ENCODE assay signal across 11 cellular contexts in genomic region chr2:174328309-174329156, GRCh38. TPM values are rescaled to one million over a fixed set of nuclear protein-coding genes. Genes with fewer than 3 reads are reported as not detected.
A peak's percentile ranks its signal among the peaks of the same experiment; 100 is the strongest.
DNase-seq lines count a peak whose midpoint lies in the region; ATAC-seq and TF ChIP-seq lines count a peak whose summit lies in the region.
"Had no signal": no experiment of that assay in that cellular context is flagged by ENCODE, and none has a peak within 500 bp of the region (broad histone marks: within the 10 kb centered on the region; RNA-seq: fewer than 3 reads in every experiment).

No MANE protein-coding gene starts in this region.

- H3K27me3 ChIP-seq in thymus (ENCODE audit: control insufficient read depth, insufficient read depth): peaks cover 67% of the 10 kb centered on the region
- H3K27me3 ChIP-seq: SJSA1 had no signal

- no peak overlapping the region for H3K27ac ChIP-seq in thymus (ENCODE audit: low read depth)
- H3K27ac ChIP-seq: SJSA1 had no signal

- H3K4me3 Mint-ChIP-seq in natural killer cell: peak overlapping the region; percentile 2
- no peak overlapping the region for H3K4me3 Mint-ChIP-seq in natural killer cell treated with Interleukin-12 subunit alpha and Interleukin-12 subunit beta and Interleukin-15 and Interleukin-18, amount 100 ng/mL, for 72 hours

- H3K4me1 Mint-ChIP-seq in natural killer cell: peaks cover 31 to 47% of the 10 kb centered on the region in 2 donors
- H3K4me1 Mint-ChIP-seq in natural killer cell treated with Interleukin-12 subunit alpha and Interleukin-12 subunit beta and Interleukin-15 and Interleukin-18, amount 100 ng/mL, for 72 hours (ENCODE audit: low read depth in 2 of 2): peaks cover 33 to 34% of the 10 kb centered on the region in 2 donors

- intact Hi-C loops in natural killer cell (cut with micrococcal nuclease): no loop called here

- TF ChIP-seq CTCF in natural killer cell (IDR thresholded peaks at IDR 0.05): no peak

- no peaks in the 10 kb centered on the region for H3K9me3 Mint-ChIP-seq in natural killer cell
- H3K9me3 Mint-ChIP-seq in natural killer cell treated with Interleukin-12 subunit alpha and Interleukin-12 subunit beta and Interleukin-15 and Interleukin-18, amount 100 ng/mL, for 72 hours: no peaks in the 10 kb centered on the region

- no peak overlapping the region for H3K27ac Mint-ChIP-seq in natural killer cell
- no peak overlapping the region for H3K27ac Mint-ChIP-seq in natural killer cell treated with Interleukin-12 subunit alpha and Interleukin-12 subunit beta and Interleukin-15 and Interleukin-18, amount 100 ng/mL, for 72 hours

- H3K27me3 Mint-ChIP-seq in natural killer cell (ENCODE audit: low read depth in 2 of 2): peaks cover 83 to 91% of the 10 kb centered on the region in 2 donors
- peaks cover 58 to 91% of the 10 kb centered on the region in 2 donors for H3K27me3 Mint-ChIP-seq in natural killer cell treated with Interleukin-12 subunit alpha and Interleukin-12 subunit beta and Interleukin-15 and Interleukin-18, amount 100 ng/mL, for 72 hours

- no peaks in the 10 kb centered on the region for H3K36me3 Mint-ChIP-seq in natural killer cell
- H3K36me3 Mint-ChIP-seq in natural killer cell treated with Interleukin-12 subunit alpha and Interleukin-12 subunit beta and Interleukin-15 and Interleukin-18, amount 100 ng/mL, for 72 hours: no peaks in the 10 kb centered on the region

- DNase-seq in natural killer cell (no peak), iPS-NIHi11 (ENCODE audit: low spot score) (peak; percentile 39), anterior cingulate cortex (lab: John Stamatoyannopoulos, UW) (no peak)
- no peak for DNase-seq in natural killer cell treated with Interleukin-12 subunit alpha and Interleukin-12 subunit beta and Interleukin-15 and Interleukin-18, amount 100 ng/mL, for 72 hours (ENCODE audit: low spot score)
- DNase-seq in activated T-cell treated with anti-CD3 and anti-CD28 coated beads, Interleukin-2, amount 50 U/mL, for 48 hours: peak; percentile 29 to 30
- DNase-seq in stimulated activated CD4-positive, alpha-beta T cell treated with anti-CD3 and anti-CD28 coated beads, Interleukin-4, amount 100 ng/mL, for 24 hours: no peak
- DNase-seq: activated CD4-positive, alpha-beta T cell treated with anti-CD3 and anti-CD28 coated beads for 1 hour; NCI-H345 had no signal

- ATAC-seq in natural killer cell (no peak), HG03520 (IDR thresholded peaks at IDR 0.05; ENCODE audit: unreplicated experiment) (no peak)
- ATAC-seq in natural killer cell treated with Interleukin-12 subunit alpha and Interleukin-12 subunit beta and Interleukin-15 and Interleukin-18, amount 100 ng/mL, for 72 hours: no peak

- peak overlapping the region; percentile 2 for H3K4me3 ChIP-seq in thymus (ENCODE audit: low read length)
- H3K4me3 ChIP-seq: SJSA1 had no signal

- H3K36me3 ChIP-seq in thymus (ENCODE audit: control insufficient read depth, insufficient read depth): no peaks in the 10 kb centered on the region
- H3K36me3 ChIP-seq: SJSA1 had no signal

- WGBS in thymus: 7% methylated on average over 47 of the region's 47 CpGs

- H3K9me3 ChIP-seq in thymus (ENCODE audit: control insufficient read depth): peaks cover 1% of the 10 kb centered on the region
- H3K9me3 ChIP-seq: SJSA1 had no signal

- H3K4me1 ChIP-seq in thymus (ENCODE audit: control insufficient read depth, insufficient read depth, low read length): peaks cover 3% of the 10 kb centered on the region

RNA-seq across cellular contexts. Expression of gene SP9, which starts 6.2 kb away (rescaled TPM):
- total RNA-seq in natural killer cell: not detected
- total RNA-seq in natural killer cell treated with Interleukin-12 subunit alpha and Interleukin-12 subunit beta and Interleukin-15 and Interleukin-18, amount 100 ng/mL, for 72 hours: not detected
- polyA plus RNA-seq in thymus: 0.07 TPM

Comparison
In these comparisons a context has a peak if more than half of its experiments do, and no peak if none do; other contexts are left out.
1. DNase-seq: peak in activated T-cell treated with anti-CD3 and anti-CD28 coated beads, Interleukin-2, amount 50 U/mL, for 48 hours (2 of 2) and iPS-NIHi11 (single experiment); none in natural killer cell (single experiment), natural killer cell treated with Interleukin-12 subunit alpha and Interleukin-12 subunit beta and Interleukin-15 and Interleukin-18, amount 100 ng/mL, for 72 hours (single experiment), anterior cingulate cortex (0 of 58) and stimulated activated CD4-positive, alpha-beta T cell treated with anti-CD3 and anti-CD28 coated beads, Interleukin-4, amount 100 ng/mL, for 24 hours (single experiment).